Comparison of ENCODE assay signal across 1 cellular context in genomic region chr9:130444565-130445221, GRCh38.
TF ChIP-seq lines count a peak whose summit lies in the region.

Gene ASS1, plus strand, starts transcription at chr9:130444961. Its CDS starts 7,268 bp downstream, at chr9:130452229.

TF ChIP-seq in K562, 482 proteins besides CTCF, POLR2A, EP300 and RAD21 (continued from another document and continues in another):
- TF ChIP-seq, protein P1, sequence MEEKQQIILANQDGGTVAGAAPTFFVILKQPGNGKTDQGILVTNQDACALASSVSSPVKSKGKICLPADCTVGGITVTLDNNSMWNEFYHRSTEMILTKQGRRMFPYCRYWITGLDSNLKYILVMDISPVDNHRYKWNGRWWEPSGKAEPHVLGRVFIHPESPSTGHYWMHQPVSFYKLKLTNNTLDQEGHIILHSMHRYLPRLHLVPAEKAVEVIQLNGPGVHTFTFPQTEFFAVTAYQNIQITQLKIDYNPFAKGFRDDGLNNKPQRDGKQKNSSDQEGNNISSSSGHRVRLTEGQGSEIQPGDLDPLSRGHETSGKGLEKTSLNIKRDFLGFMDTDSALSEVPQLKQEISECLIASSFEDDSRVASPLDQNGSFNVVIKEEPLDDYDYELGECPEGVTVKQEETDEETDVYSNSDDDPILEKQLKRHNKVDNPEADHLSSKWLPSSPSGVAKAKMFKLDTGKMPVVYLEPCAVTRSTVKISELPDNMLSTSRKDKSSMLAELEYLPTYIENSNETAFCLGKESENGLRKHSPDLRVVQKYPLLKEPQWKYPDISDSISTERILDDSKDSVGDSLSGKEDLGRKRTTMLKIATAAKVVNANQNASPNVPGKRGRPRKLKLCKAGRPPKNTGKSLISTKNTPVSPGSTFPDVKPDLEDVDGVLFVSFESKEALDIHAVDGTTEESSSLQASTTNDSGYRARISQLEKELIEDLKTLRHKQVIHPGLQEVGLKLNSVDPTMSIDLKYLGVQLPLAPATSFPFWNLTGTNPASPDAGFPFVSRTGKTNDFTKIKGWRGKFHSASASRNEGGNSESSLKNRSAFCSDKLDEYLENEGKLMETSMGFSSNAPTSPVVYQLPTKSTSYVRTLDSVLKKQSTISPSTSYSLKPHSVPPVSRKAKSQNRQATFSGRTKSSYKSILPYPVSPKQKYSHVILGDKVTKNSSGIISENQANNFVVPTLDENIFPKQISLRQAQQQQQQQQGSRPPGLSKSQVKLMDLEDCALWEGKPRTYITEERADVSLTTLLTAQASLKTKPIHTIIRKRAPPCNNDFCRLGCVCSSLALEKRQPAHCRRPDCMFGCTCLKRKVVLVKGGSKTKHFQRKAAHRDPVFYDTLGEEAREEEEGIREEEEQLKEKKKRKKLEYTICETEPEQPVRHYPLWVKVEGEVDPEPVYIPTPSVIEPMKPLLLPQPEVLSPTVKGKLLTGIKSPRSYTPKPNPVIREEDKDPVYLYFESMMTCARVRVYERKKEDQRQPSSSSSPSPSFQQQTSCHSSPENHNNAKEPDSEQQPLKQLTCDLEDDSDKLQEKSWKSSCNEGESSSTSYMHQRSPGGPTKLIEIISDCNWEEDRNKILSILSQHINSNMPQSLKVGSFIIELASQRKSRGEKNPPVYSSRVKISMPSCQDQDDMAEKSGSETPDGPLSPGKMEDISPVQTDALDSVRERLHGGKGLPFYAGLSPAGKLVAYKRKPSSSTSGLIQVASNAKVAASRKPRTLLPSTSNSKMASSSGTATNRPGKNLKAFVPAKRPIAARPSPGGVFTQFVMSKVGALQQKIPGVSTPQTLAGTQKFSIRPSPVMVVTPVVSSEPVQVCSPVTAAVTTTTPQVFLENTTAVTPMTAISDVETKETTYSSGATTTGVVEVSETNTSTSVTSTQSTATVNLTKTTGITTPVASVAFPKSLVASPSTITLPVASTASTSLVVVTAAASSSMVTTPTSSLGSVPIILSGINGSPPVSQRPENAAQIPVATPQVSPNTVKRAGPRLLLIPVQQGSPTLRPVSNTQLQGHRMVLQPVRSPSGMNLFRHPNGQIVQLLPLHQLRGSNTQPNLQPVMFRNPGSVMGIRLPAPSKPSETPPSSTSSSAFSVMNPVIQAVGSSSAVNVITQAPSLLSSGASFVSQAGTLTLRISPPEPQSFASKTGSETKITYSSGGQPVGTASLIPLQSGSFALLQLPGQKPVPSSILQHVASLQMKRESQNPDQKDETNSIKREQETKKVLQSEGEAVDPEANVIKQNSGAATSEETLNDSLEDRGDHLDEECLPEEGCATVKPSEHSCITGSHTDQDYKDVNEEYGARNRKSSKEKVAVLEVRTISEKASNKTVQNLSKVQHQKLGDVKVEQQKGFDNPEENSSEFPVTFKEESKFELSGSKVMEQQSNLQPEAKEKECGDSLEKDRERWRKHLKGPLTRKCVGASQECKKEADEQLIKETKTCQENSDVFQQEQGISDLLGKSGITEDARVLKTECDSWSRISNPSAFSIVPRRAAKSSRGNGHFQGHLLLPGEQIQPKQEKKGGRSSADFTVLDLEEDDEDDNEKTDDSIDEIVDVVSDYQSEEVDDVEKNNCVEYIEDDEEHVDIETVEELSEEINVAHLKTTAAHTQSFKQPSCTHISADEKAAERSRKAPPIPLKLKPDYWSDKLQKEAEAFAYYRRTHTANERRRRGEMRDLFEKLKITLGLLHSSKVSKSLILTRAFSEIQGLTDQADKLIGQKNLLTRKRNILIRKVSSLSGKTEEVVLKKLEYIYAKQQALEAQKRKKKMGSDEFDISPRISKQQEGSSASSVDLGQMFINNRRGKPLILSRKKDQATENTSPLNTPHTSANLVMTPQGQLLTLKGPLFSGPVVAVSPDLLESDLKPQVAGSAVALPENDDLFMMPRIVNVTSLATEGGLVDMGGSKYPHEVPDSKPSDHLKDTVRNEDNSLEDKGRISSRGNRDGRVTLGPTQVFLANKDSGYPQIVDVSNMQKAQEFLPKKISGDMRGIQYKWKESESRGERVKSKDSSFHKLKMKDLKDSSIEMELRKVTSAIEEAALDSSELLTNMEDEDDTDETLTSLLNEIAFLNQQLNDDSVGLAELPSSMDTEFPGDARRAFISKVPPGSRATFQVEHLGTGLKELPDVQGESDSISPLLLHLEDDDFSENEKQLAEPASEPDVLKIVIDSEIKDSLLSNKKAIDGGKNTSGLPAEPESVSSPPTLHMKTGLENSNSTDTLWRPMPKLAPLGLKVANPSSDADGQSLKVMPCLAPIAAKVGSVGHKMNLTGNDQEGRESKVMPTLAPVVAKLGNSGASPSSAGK (IDR thresholded peaks at IDR 0.05), result peak; percentile 72
- TF ChIP-seq CEBPB (tag; IDR thresholded peaks at IDR 0.05) (no peak), ZNF146 (CRISPR knock-in tag; IDR thresholded peaks at IDR 0.05; ENCODE audit: unreplicated experiment) (no peak), LCOR (CRISPR knock-in tag; IDR thresholded peaks at IDR 0.05) (no peak), MEF2D (tag; conservative IDR thresholded peaks at IDR 0.05; ENCODE audit: low read depth) (no peak), TAL1 (IDR thresholded peaks at IDR 0.05) (no peak), ESRRA (IDR thresholded peaks at IDR 0.05; ENCODE audit: borderline replicate concordance, low read depth) (no peak), CTBP1 (IDR thresholded peaks at IDR 0.05; ENCODE audit: borderline replicate concordance) (no peak; the same call in 1 of the 2 replicates), HNRNPH1 (optimal IDR thresholded peaks at IDR 0.05; ENCODE audit: low read depth, low read length) (no peak), HES1 (IDR thresholded peaks at IDR 0.05; ENCODE audit: low read depth) (peak; percentile 57), MCM7 (IDR thresholded peaks at IDR 0.05) (no peak), FOXM1 (IDR thresholded peaks at IDR 0.05; ENCODE audit: low read depth) (no peak), FOXM1 (CRISPR knock-in tag; IDR thresholded peaks at IDR 0.05; ENCODE audit: low read depth) (no peak), HCFC1 (IDR thresholded peaks at IDR 0.05; ENCODE audit: low read depth, low read length) (no peak), PRPF4 (IDR thresholded peaks at IDR 0.05; ENCODE audit: insufficient read depth, low read depth, low read length, poor library complexity, severe bottlenecking) (no peak), ZNF212 (CRISPR knock-in tag; IDR thresholded peaks at IDR 0.05) (no peak), ZNF551 (CRISPR knock-in tag; IDR thresholded peaks at IDR 0.05) (no peak), ZNF436 (CRISPR knock-in tag; IDR thresholded peaks at IDR 0.05) (no peak), ZKSCAN8 (CRISPR knock-in tag; IDR thresholded peaks at IDR 0.05) (no peak), E2F6 (IDR thresholded peaks at IDR 0.05; ENCODE audit: borderline replicate concordance in 1 of 2, extremely low read depth in 1 of 2, insufficient read depth in 1 of 2, insufficient read length in 1 of 2, low read depth in 1 of 2, low read length in 1 of 2, poor library complexity in 1 of 2, severe bottlenecking in 1 of 2) (peak; percentile 48 to 60), EGR1 (conservative IDR thresholded peaks at IDR 0.05) (peak; percentile 29), SIN3B (IDR thresholded peaks at IDR 0.05; ENCODE audit: low read depth) (no peak), NKRF (IDR thresholded peaks at IDR 0.05; ENCODE audit: borderline replicate concordance) (peak; percentile 48; the same call in 1 of the 2 replicates), YY1 (IDR thresholded peaks at IDR 0.05; ENCODE audit: borderline replicate concordance in 1 of 3, control insufficient read depth in 1 of 3, extremely low read depth in 1 of 3, insufficient read depth in 3 of 3, insufficient read length in 1 of 3, insufficient replicate concordance in 2 of 3, low read depth in 1 of 3, low read length in 2 of 3) (no peak), CXXC5 (CRISPR knock-in tag; IDR thresholded peaks at IDR 0.05) (peak; percentile 80), SMARCB1 (IDR thresholded peaks at IDR 0.05; ENCODE audit: insufficient read length, low read depth) (no peak), BMI1 (IDR thresholded peaks at IDR 0.05; ENCODE audit: low read length) (no peak), ZNF121 (CRISPR knock-in tag; conservative IDR thresholded peaks at IDR 0.05) (no peak), CBX5 (IDR thresholded peaks at IDR 0.05; ENCODE audit: borderline replicate concordance, low read depth) (no peak), ZNF699 (CRISPR knock-in tag; IDR thresholded peaks at IDR 0.05; ENCODE audit: insufficient replicate concordance) (no peak), PPARD (CRISPR knock-in tag; IDR thresholded peaks at IDR 0.05) (no peak), MCM3 (IDR thresholded peaks at IDR 0.05) (no peak), SMC3 (conservative IDR thresholded peaks at IDR 0.05; ENCODE audit: insufficient read depth, low read depth, low read length) (no peak), E2F8 (IDR thresholded peaks at IDR 0.05; ENCODE audit: low read depth, partially characterized antibody) (no peak), POLR2G (IDR thresholded peaks at IDR 0.05; ENCODE audit: low read depth, low read length) (peak; percentile 59), MECOM (CRISPR knock-in tag; IDR thresholded peaks at IDR 0.05) (no peak)
- TF ChIP-seq, protein P2, sequence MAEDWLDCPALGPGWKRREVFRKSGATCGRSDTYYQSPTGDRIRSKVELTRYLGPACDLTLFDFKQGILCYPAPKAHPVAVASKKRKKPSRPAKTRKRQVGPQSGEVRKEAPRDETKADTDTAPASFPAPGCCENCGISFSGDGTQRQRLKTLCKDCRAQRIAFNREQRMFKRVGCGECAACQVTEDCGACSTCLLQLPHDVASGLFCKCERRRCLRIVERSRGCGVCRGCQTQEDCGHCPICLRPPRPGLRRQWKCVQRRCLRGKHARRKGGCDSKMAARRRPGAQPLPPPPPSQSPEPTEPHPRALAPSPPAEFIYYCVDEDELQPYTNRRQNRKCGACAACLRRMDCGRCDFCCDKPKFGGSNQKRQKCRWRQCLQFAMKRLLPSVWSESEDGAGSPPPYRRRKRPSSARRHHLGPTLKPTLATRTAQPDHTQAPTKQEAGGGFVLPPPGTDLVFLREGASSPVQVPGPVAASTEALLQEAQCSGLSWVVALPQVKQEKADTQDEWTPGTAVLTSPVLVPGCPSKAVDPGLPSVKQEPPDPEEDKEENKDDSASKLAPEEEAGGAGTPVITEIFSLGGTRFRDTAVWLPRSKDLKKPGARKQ (CRISPR knock-in tag; IDR thresholded peaks at IDR 0.05), result no peak
- TF ChIP-seq, protein P3, sequence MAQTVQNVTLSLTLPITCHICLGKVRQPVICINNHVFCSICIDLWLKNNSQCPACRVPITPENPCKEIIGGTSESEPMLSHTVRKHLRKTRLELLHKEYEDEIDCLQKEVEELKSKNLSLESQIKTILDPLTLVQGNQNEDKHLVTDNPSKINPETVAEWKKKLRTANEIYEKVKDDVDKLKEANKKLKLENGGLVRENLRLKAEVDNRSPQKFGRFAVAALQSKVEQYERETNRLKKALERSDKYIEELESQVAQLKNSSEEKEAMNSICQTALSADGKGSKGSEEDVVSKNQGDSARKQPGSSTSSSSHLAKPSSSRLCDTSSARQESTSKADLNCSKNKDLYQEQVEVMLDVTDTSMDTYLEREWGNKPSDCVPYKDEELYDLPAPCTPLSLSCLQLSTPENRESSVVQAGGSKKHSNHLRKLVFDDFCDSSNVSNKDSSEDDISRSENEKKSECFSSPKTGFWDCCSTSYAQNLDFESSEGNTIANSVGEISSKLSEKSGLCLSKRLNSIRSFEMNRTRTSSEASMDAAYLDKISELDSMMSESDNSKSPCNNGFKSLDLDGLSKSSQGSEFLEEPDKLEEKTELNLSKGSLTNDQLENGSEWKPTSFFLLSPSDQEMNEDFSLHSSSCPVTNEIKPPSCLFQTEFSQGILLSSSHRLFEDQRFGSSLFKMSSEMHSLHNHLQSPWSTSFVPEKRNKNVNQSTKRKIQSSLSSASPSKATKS (CRISPR knock-in tag; IDR thresholded peaks at IDR 0.05), result no peak
